ENCODE assay signal across 8 cellular contexts in genomic region chr11:77411238-77411637, GRCh38.
DNase-seq lines count a peak whose midpoint lies in the region; ATAC-seq and TF ChIP-seq lines count a peak whose summit lies in the region.

No MANE protein-coding gene starts in this region.

- 13 to 14% methylated on average over 5 of the region's 5 CpGs for WGBS in ectodermal cell, 2 experiments

- ATAC-seq in GM19043 (IDR thresholded peaks at IDR 0.05; ENCODE audit: low read depth, unreplicated experiment) = peak; percentile 37
- ATAC-seq in HG03159 (IDR thresholded peaks at IDR 0.05; ENCODE audit: unreplicated experiment) = peak; percentile 36
- ATAC-seq in thoracic aorta (ENCODE audit: insufficient number of reproducible peaks, low FRiP score, low read depth) = peak; percentile 27

- H3K27ac ChIP-seq in ectodermal cell (ENCODE audit: insufficient read depth, low read depth, low read length, poor library complexity, severe bottlenecking) = no peak overlapping the region
- peak overlapping the region; percentile 43 to 65 for H3K27ac ChIP-seq in thoracic aorta

- TF ChIP-seq CTCF in thoracic aorta (IDR thresholded peaks at IDR 0.05) = no peak

- DNase-seq in Ammon's horn (ENCODE audit: low spot score) (peak; percentile 50), UCSD-AML1 (lab: John Stamatoyannopoulos, UW; ENCODE audit: unreplicated experiment) (peak; percentile 56), thoracic aorta (ENCODE audit: low spot score) (peak; percentile 2), DMS53 (lab: John Stamatoyannopoulos, UW) (no peak)

- H3K4me1 ChIP-seq in ectodermal cell (ENCODE audit: control insufficient read depth, insufficient read depth, low read length) = peaks cover 5% of the 10 kb centered on the region
- peaks cover 57% of the 10 kb centered on the region for H3K4me1 ChIP-seq in mononuclear cell (ENCODE audit: insufficient read depth, low read length)
- H3K4me1 ChIP-seq in thoracic aorta (ENCODE audit: control insufficient read depth in 1 of 2, low read depth in 2 of 2) = peaks cover 13 to 34% of the 10 kb centered on the region in 2 donors

- H3K9me3 ChIP-seq in ectodermal cell (ENCODE audit: control insufficient read depth, low read length) (no peaks in the 10 kb centered on the region), mononuclear cell (ENCODE audit: low read depth, low read length) (no peaks in the 10 kb centered on the region), thoracic aorta (no peaks in the 10 kb centered on the region)

- H3K27me3 ChIP-seq in ectodermal cell (ENCODE audit: control insufficient read depth, insufficient read depth, low read length, poor library complexity, severe bottlenecking) = no peaks in the 10 kb centered on the region
- H3K27me3 ChIP-seq in mononuclear cell (ENCODE audit: insufficient read depth, low read length) = no peaks in the 10 kb centered on the region
- H3K27me3 ChIP-seq in thoracic aorta (replicated peaks; ENCODE audit: insufficient read depth) = no peaks in the 10 kb centered on the region

- H3K36me3 ChIP-seq in ectodermal cell (ENCODE audit: control insufficient read depth, insufficient read depth, low read length) (no peaks in the 10 kb centered on the region), thoracic aorta (no peaks in the 10 kb centered on the region)

- H3K4me3 ChIP-seq in ectodermal cell (ENCODE audit: insufficient read depth, low read depth, low read length) (peak overlapping the region; percentile 56), mononuclear cell (ENCODE audit: low read length) (peak overlapping the region; percentile 66), thoracic aorta (peak overlapping the region; percentile 83)
